Comparison of ENCODE assay signal across 17 cellular contexts in genomic region chr7:35216033-35216432, GRCh38. TPM values are rescaled to one million over a fixed set of nuclear protein-coding genes. Genes with fewer than 3 reads are reported as not detected.
"Had no signal": no experiment of that assay in that cellular context is flagged by ENCODE, and none has a peak within 500 bp of the region (broad histone marks: within the 10 kb centered on the region; RNA-seq: fewer than 3 reads in every experiment).

No MANE protein-coding gene starts in this region.

RNA-seq across cellular contexts. Expression of gene TBX20, which starts 37.9 kb away (rescaled TPM):
- total RNA-seq: kidney; lung microvascular endothelial cell; myocyte; naive thymus-derived CD4-positive, alpha-beta T cell; natural killer cell treated with Interleukin-12 subunit alpha and Interleukin-12 subunit beta and Interleukin-15 and Interleukin-18, amount 100 ng/mL, for 72 hours; occipital lobe; osteocyte; posterior vena cava; psoas muscle; sigmoid colon; spleen; subcutaneous adipose tissue; suprapubic skin; upper lobe of right lung had no signal
- polyA plus RNA-seq: immature natural killer cell; naive thymus-derived CD4-positive, alpha-beta T cell; neural cell; psoas muscle; small intestine; spleen had no signal
